ENCODE assay signal across 8 cellular contexts in the genomic region with DNA sequence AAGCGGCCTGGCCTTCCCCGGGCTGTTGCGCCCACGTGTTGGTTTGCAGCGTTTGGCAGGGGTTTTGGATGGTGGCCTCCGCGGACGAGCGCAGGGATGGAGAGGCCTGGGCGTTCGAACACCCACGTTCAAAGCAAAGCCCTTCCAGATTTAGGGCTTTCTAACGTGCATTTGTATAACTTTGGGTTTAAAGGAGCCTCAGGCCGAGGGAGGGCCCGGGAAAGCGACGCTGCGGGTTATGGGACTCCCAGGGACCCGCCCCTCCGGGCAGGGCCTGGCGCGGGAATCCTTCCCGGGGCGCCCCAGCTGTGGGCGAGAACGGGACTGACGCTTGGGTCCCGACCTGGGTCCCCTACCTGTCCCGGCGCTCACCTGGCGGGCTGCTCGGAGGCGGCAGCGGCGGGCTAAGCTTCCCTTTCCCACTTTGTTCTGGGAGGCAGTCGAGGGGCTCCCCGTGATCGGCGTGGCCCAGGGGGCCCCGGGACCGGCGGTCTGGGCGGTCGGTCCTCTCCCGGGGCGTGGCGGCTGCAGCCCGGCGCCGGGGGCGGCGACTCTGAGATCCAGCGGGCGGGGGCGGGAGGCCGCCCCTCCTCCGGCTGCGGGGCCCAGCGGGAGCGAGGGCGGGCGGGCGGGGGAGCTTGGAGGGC. TPM values are rescaled to one million over a fixed set of nuclear protein-coding genes. Genes with fewer than 3 reads are reported as not detected.
DNase-seq lines count a peak whose midpoint lies in the region; ATAC-seq, FAIRE-seq and TF ChIP-seq lines count a peak whose summit lies in the region.

A gene with protein sequence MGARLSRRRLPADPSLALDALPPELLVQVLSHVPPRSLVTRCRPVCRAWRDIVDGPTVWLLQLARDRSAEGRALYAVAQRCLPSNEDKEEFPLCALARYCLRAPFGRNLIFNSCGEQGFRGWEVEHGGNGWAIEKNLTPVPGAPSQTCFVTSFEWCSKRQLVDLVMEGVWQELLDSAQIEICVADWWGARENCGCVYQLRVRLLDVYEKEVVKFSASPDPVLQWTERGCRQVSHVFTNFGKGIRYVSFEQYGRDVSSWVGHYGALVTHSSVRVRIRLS (minus strand): TSS at position 529 of the 647 bp plus-strand sequence. CDS start 25,423 bp downstream, outside the sequence.

- peaks cover 21% of the 10 kb centered on the region for H3K27me3 Mint-ChIP-seq in activated naive CD8-positive, alpha-beta T cell
- H3K27me3 Mint-ChIP-seq in activated naive CD8-positive, alpha-beta T cell treated with anti-CD3 and anti-CD28 coated beads, Interleukin-2, amount 50 U/mL, for 24 hours, result peaks cover 25% of the 10 kb centered on the region
- no peaks in the 10 kb centered on the region for H3K27me3 Mint-ChIP-seq in astrocyte (ENCODE audit: low read depth, unreplicated experiment)

- H3K4me1 Mint-ChIP-seq in activated naive CD8-positive, alpha-beta T cell (ENCODE audit: low read depth), result peaks cover 16% of the 10 kb centered on the region
- peaks cover 28% of the 10 kb centered on the region for H3K4me1 Mint-ChIP-seq in activated naive CD8-positive, alpha-beta T cell treated with anti-CD3 and anti-CD28 coated beads, Interleukin-2, amount 50 U/mL, for 24 hours
- H3K4me1 Mint-ChIP-seq in astrocyte (ENCODE audit: low read depth, unreplicated experiment), result peaks cover 15% of the 10 kb centered on the region

- H4K20me1 ChIP-seq in astrocyte (ENCODE audit: insufficient read depth, low read length), result peaks cover 6% of the 10 kb centered on the region
- H4K20me1 ChIP-seq in MM.1S (ENCODE audit: insufficient read depth, low read length), result no peaks in the 10 kb centered on the region

- peak within 1 kb of the TSS; percentile 94 for H2AFZ ChIP-seq in astrocyte (ENCODE audit: low read depth, low read length)
- peak within 1 kb of the TSS; percentile 81 for H2AFZ ChIP-seq in parathyroid adenoma
- no peak within 1 kb of the TSS for H2AFZ ChIP-seq in MM.1S (ENCODE audit: low read length)

- TF ChIP-seq CTCF in astrocyte (IDR thresholded peaks at IDR 0.05; ENCODE audit: insufficient read depth, low read depth, low read length) (no peak), right atrium auricular region (IDR thresholded peaks at IDR 0.05) (no peak), parathyroid adenoma (IDR thresholded peaks at IDR 0.05) (no peak), MM.1S (IDR thresholded peaks at IDR 0.05; ENCODE audit: low read length) (no peak)

- ATAC-seq in activated naive CD8-positive, alpha-beta T cell treated with anti-CD3 and anti-CD28 coated beads, Interleukin-2, amount 50 U/mL, for 24 hours, result no peak
- ATAC-seq in HG03571 (IDR thresholded peaks at IDR 0.05; ENCODE audit: unreplicated experiment) (no peak), HG02870 (IDR thresholded peaks at IDR 0.05; ENCODE audit: unreplicated experiment) (no peak)

- no peaks in the 10 kb centered on the region for H3K27me3 ChIP-seq in astrocyte (ENCODE audit: insufficient read depth, low read length)
- no peaks in the 10 kb centered on the region for H3K27me3 ChIP-seq in right atrium auricular region
- no peaks in the 10 kb centered on the region for H3K27me3 ChIP-seq in parathyroid adenoma (ENCODE audit: control insufficient read depth, insufficient read depth, low read length)
- peaks cover 22% of the 10 kb centered on the region for H3K27me3 ChIP-seq in MM.1S (replicated peaks; ENCODE audit: insufficient read depth, low read length)

- peak within 1 kb of the TSS; percentile 95 for H3K4me2 ChIP-seq in astrocyte (ENCODE audit: low read length)
- peak within 1 kb of the TSS; percentile 65 for H3K4me2 ChIP-seq in parathyroid adenoma (ENCODE audit: low read length)
- H3K4me2 ChIP-seq in MM.1S (ENCODE audit: low read depth, low read length), result no peak within 1 kb of the TSS

- H3F3A ChIP-seq in MM.1S (ENCODE audit: insufficient read depth, low read length), result no peaks in the 10 kb centered on the region

- peak within 1 kb of the TSS; percentile 88 for H3K9ac ChIP-seq in astrocyte (ENCODE audit: low read length)
- no peak within 1 kb of the TSS for H3K9ac ChIP-seq in parathyroid adenoma
- H3K9ac ChIP-seq in MM.1S (ENCODE audit: low read length), result no peak within 1 kb of the TSS

- H3K36me3 Mint-ChIP-seq in activated naive CD8-positive, alpha-beta T cell, result no peaks in the 10 kb centered on the region
- H3K36me3 Mint-ChIP-seq in activated naive CD8-positive, alpha-beta T cell treated with anti-CD3 and anti-CD28 coated beads, Interleukin-2, amount 50 U/mL, for 24 hours (ENCODE audit: low read depth), result no peaks in the 10 kb centered on the region
- H3K36me3 Mint-ChIP-seq in astrocyte (ENCODE audit: low read depth, unreplicated experiment), result peaks cover 1% of the 10 kb centered on the region

- H3K9me3 ChIP-seq in astrocyte (ENCODE audit: insufficient read depth, low read depth, low read length) (peaks cover under 1% of the 10 kb centered on the region), right atrium auricular region (no peaks in the 10 kb centered on the region), parathyroid adenoma (ENCODE audit: control insufficient read depth, low read length) (no peaks in the 10 kb centered on the region), MM.1S (replicated peaks; ENCODE audit: insufficient read depth, low read length) (no peaks in the 10 kb centered on the region)

- DNase-seq in activated naive CD8-positive, alpha-beta T cell treated with anti-CD3 and anti-CD28 coated beads, Interleukin-2, amount 50 U/mL, for 24 hours, result no peak
- DNase-seq in astrocyte (ENCODE audit: low read depth) (peak; percentile 60), right atrium auricular region (ENCODE audit: low spot score) (no peak), MM.1S (no peak)

- H3K4me1 ChIP-seq in astrocyte (ENCODE audit: insufficient read depth, low read length) (peaks cover 14% of the 10 kb centered on the region), right atrium auricular region (peaks cover 0 to 21% of the 10 kb centered on the region in 2 donors), parathyroid adenoma (no peaks in the 10 kb centered on the region), MM.1S (ENCODE audit: low read length) (peaks cover 12% of the 10 kb centered on the region)

- H3K9me3 Mint-ChIP-seq in activated naive CD8-positive, alpha-beta T cell (ENCODE audit: low read depth), result no peaks in the 10 kb centered on the region
- H3K9me3 Mint-ChIP-seq in activated naive CD8-positive, alpha-beta T cell treated with anti-CD3 and anti-CD28 coated beads, Interleukin-2, amount 50 U/mL, for 24 hours, result no peaks in the 10 kb centered on the region
- peaks cover 1% of the 10 kb centered on the region for H3K9me3 Mint-ChIP-seq in astrocyte (ENCODE audit: unreplicated experiment)

- H3K4me3 ChIP-seq in astrocyte (ENCODE audit: insufficient read depth, low read depth, low read length), result peak within 1 kb of the TSS; percentile 69
- H3K4me3 ChIP-seq in right atrium auricular region, result peak within 1 kb of the TSS; percentile 52 to 62
- H3K4me3 ChIP-seq in parathyroid adenoma (ENCODE audit: low read depth, low read length), result peak within 1 kb of the TSS; percentile 77
- H3K4me3 ChIP-seq in MM.1S (ENCODE audit: low read length), result no peak within 1 kb of the TSS

- H3K36me3 ChIP-seq in astrocyte (ENCODE audit: insufficient read depth, low read length) (no peaks in the 10 kb centered on the region), right atrium auricular region (no peaks in the 10 kb centered on the region), parathyroid adenoma (ENCODE audit: control insufficient read depth, insufficient read depth, low read length) (no peaks in the 10 kb centered on the region), MM.1S (replicated peaks; ENCODE audit: insufficient read depth, low read length) (no peaks in the 10 kb centered on the region)

- no peaks in the 10 kb centered on the region for H3K9me2 ChIP-seq in MM.1S (replicated peaks; ENCODE audit: insufficient read depth, low read length)

- H3K27ac Mint-ChIP-seq in activated naive CD8-positive, alpha-beta T cell, result no peak within 1 kb of the TSS
- H3K27ac Mint-ChIP-seq in activated naive CD8-positive, alpha-beta T cell treated with anti-CD3 and anti-CD28 coated beads, Interleukin-2, amount 50 U/mL, for 24 hours, result no peak within 1 kb of the TSS
- peak within 1 kb of the TSS; percentile 94 for H3K27ac Mint-ChIP-seq in astrocyte (ENCODE audit: unreplicated experiment)

- peak within 1 kb of the TSS; percentile 67 for H3K4me3 Mint-ChIP-seq in activated naive CD8-positive, alpha-beta T cell
- no peak within 1 kb of the TSS for H3K4me3 Mint-ChIP-seq in activated naive CD8-positive, alpha-beta T cell treated with anti-CD3 and anti-CD28 coated beads, Interleukin-2, amount 50 U/mL, for 24 hours
- H3K4me3 Mint-ChIP-seq in astrocyte (ENCODE audit: unreplicated experiment), result peak within 1 kb of the TSS; percentile 93

- H3K79me2 ChIP-seq in astrocyte (ENCODE audit: insufficient read depth, low read length) (peaks cover 14% of the 10 kb centered on the region), parathyroid adenoma (peaks cover 12% of the 10 kb centered on the region), MM.1S (ENCODE audit: low read length) (no peaks in the 10 kb centered on the region)

- H3K27ac ChIP-seq in astrocyte (ENCODE audit: low read depth, low read length), result peak within 1 kb of the TSS; percentile 77
- peak within 1 kb of the TSS; percentile 79 to 90 for H3K27ac ChIP-seq in right atrium auricular region
- peak within 1 kb of the TSS; percentile 69 for H3K27ac ChIP-seq in parathyroid adenoma
- no peak within 1 kb of the TSS for H3K27ac ChIP-seq in MM.1S (ENCODE audit: low read length)

- no peak for FAIRE-seq in astrocyte (lab: Jason Lieb, UNC)

RNA-seq across cellular contexts. Expression of the gene that starts here (rescaled TPM):
- total RNA-seq in astrocyte, result 14.7 and 15.9 TPM in 2 replicates
- total RNA-seq in right atrium auricular region, result 10 to 100 TPM in 1 of 2 donors, 1 to 10 TPM in 1; 5.7 to 13.1 TPM
